Comparison of ENCODE assay signal across 12 cellular contexts in the genomic region with DNA sequence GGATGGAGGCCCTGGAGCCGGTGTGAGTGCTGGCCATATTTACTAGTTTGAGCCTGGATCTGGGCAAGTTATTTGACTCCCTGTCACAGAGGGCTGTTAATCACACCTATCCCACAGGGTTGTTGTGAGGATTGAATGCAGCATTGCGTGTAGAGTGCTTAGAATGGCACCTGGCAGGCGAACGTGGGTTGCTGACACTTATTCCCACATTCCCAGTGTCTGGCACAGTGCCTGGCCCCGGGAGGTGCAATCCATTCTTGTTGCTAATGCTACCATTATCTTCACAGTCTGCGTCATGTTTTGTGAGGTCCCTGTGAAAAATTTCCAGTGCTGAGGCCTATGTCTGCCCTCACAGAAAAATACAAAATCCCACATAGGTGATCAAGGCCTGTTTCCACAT.
DNase-seq lines count a peak whose midpoint lies in the region; ATAC-seq and TF ChIP-seq lines count a peak whose summit lies in the region.
"Had no signal": no experiment of that assay in that cellular context is flagged by ENCODE, and none has a peak within 500 bp of the region (broad histone marks: within the 10 kb centered on the region; RNA-seq: fewer than 3 reads in every experiment).

No MANE protein-coding gene starts in this region.

- H3K23ac ChIP-seq in mesenchymal stem cell (ENCODE audit: low read length in 2 of 2): no peak overlapping the region

- H3K36me3 Mint-ChIP-seq in activated T-cell treated with anti-CD3 and anti-CD28 coated beads, Interleukin-2, amount 50 U/mL, for 72 hours (ENCODE audit: insufficient read depth in 2 of 2): peaks cover 0 to 3% of the 10 kb centered on the region in 2 donors
- no peaks in the 10 kb centered on the region for H3K36me3 Mint-ChIP-seq in T-cell

- H3K9me3 ChIP-seq in mammary epithelial cell (replicated peaks; ENCODE audit: insufficient read depth, low read length) (no peaks in the 10 kb centered on the region), mesenchymal stem cell (ENCODE audit: control insufficient read depth, low read length) (no peaks in the 10 kb centered on the region)
- H3K9me3 ChIP-seq: spleen had no signal

- CTCF ChIA-PET in mammary epithelial cell (lab: Charles Lee; ENCODE audit: low non-redundant PET) (no interaction called here), T-cell (lab: Charles Lee) (interaction anchor here (0.5 to 0.6 kb wide), 2 partner anchors 8 to 692 kb away, joined by 3 to 10 read pairs; no protein-coding TSS in a partner anchor)

- POLR2A ChIA-PET in T-cell (lab: Charles Lee): no interaction called here

- no peak overlapping the region for H3K14ac ChIP-seq in mesenchymal stem cell (ENCODE audit: low read length in 2 of 2)

- no peak overlapping the region for H4K91ac ChIP-seq in mesenchymal stem cell (ENCODE audit: low read length)

- BruUV-seq in mammary epithelial cell (replicated peaks; lab: Mats Ljungman, UMichigan): no TSS peak

- no peaks in the 10 kb centered on the region for H4K20me1 ChIP-seq in mammary epithelial cell (ENCODE audit: insufficient read depth, low read length)

- no peak overlapping the region for H3K4ac ChIP-seq in mesenchymal stem cell (ENCODE audit: low read depth in 1 of 2, low read length in 2 of 2)

- H3K27ac ChIP-seq in mammary epithelial cell (ENCODE audit: insufficient read depth, low read depth, low read length) (peak overlapping the region; percentile 23), mesenchymal stem cell (ENCODE audit: low read length, poor library complexity, severe bottlenecking) (peak overlapping the region; percentile 74)
- H3K27ac ChIP-seq: spleen, VCaP had no signal

- DNase-seq in AG10803 (ENCODE audit: low read depth): peak; percentile 91
- DNase-seq in NCI-H1105 treated with DMSO at 0.1 percent for 48 hours (lab: John Stamatoyannopoulos, UW): peak; percentile 88
- peak; percentile 88 for DNase-seq in mammary epithelial cell
- peak; percentile 84 for DNase-seq in mesenchymal stem cell
- DNase-seq in activated T-cell treated with anti-CD3 and anti-CD28 coated beads, Interleukin-2, amount 50 U/mL, for 72 hours: no peak
- DNase-seq in T-cell: no peak
- DNase-seq in RKO (ENCODE audit: low spot score): no peak
- DNase-seq: DMS53, NCI-H526, spleen had no signal

- no peak overlapping the region for H3K27ac Mint-ChIP-seq in activated T-cell treated with anti-CD3 and anti-CD28 coated beads, Interleukin-2, amount 50 U/mL, for 72 hours
- no peak overlapping the region for H3K27ac Mint-ChIP-seq in T-cell

- H3K4me1 ChIP-seq in mammary epithelial cell (ENCODE audit: insufficient read depth, low read length) (peaks cover 12% of the 10 kb centered on the region), mesenchymal stem cell (ENCODE audit: control insufficient read depth, insufficient read depth, low read depth, low read length) (peaks cover 5% of the 10 kb centered on the region)

- dilution Hi-C loops in mammary epithelial cell (cut with HindIII; ENCODE audit: low sequenced_read_pairs): no loop called here

- H3K4me3 ChIP-seq in AG10803 (ENCODE audit: low read length): no peak overlapping the region
- H3K4me3 ChIP-seq in mammary epithelial cell (replicated peaks in 1 of 3; ENCODE audit: insufficient read depth in 1 of 3, low read depth in 2 of 3, low read length in 3 of 3): no peak overlapping the region
- no peak overlapping the region for H3K4me3 ChIP-seq in mesenchymal stem cell (ENCODE audit: insufficient read depth in 1 of 2, low read depth in 1 of 2, low read length in 2 of 2)
- H3K4me3 ChIP-seq: spleen had no signal

- no peak overlapping the region for H3K4me3 Mint-ChIP-seq in activated T-cell treated with anti-CD3 and anti-CD28 coated beads, Interleukin-2, amount 50 U/mL, for 72 hours
- H3K4me3 Mint-ChIP-seq in T-cell: no peak overlapping the region

- in situ Hi-C loops in mammary epithelial cell (cut with MboI; ENCODE audit: low sequenced_read_pairs in 2 of 2): loop anchor here in 1 of 2 donors (25.0 kb wide), 1 partner anchor 233 kb away; no protein-coding TSS in a partner anchor

- H3K79me1 ChIP-seq in mesenchymal stem cell (replicated peaks; ENCODE audit: low read length, poor library complexity, severe bottlenecking): no peaks in the 10 kb centered on the region

- intact Hi-C loops in mammary epithelial cell (cut with micrococcal nuclease): no loop called here

- no peak overlapping the region for H2BK15ac ChIP-seq in mesenchymal stem cell (ENCODE audit: low read depth, poor library complexity, severe bottlenecking)

- WGBS in mammary epithelial cell (ENCODE audit: low coverage, missing lambda C conversion rate): 8% methylated on average over 6 of the region's 6 CpGs
- 65% methylated on average over 6 of the region's 6 CpGs for WGBS in mesenchymal stem cell

- H2AK5ac ChIP-seq in mesenchymal stem cell (ENCODE audit: low read length, severe bottlenecking): no peak overlapping the region

- no peak for ATAC-seq in activated T-cell treated with anti-CD3 and anti-CD28 coated beads, Interleukin-2, amount 50 U/mL, for 72 hours (replicated peaks in 1 of 2)
- ATAC-seq in T-cell (replicated peaks in 1 of 4) (no peak), GM18517 (IDR thresholded peaks at IDR 0.05; ENCODE audit: unreplicated experiment) (no peak)

- H4K8ac ChIP-seq in mesenchymal stem cell (ENCODE audit: low read length): peak overlapping the region; percentile 12

- peaks cover 64% of the 10 kb centered on the region for H3K4me1 Mint-ChIP-seq in activated T-cell treated with anti-CD3 and anti-CD28 coated beads, Interleukin-2, amount 50 U/mL, for 72 hours (ENCODE audit: low read depth)
- peaks cover 21 to 27% (median 25%) of the 10 kb centered on the region in 3 donors for H3K4me1 Mint-ChIP-seq in T-cell

- no peak overlapping the region for H2BK120ac ChIP-seq in mesenchymal stem cell (ENCODE audit: low read depth, low read length)

- H3K9ac ChIP-seq in mammary epithelial cell (ENCODE audit: insufficient read depth, low read length) (no peak overlapping the region), mesenchymal stem cell (ENCODE audit: low read length) (no peak overlapping the region)

- no peak overlapping the region for H2BK5ac ChIP-seq in mesenchymal stem cell (ENCODE audit: low read depth, low read length, poor library complexity, severe bottlenecking)

- H3K27me3 Mint-ChIP-seq in activated T-cell treated with anti-CD3 and anti-CD28 coated beads, Interleukin-2, amount 50 U/mL, for 72 hours (ENCODE audit: low read depth): no peaks in the 10 kb centered on the region
- H3K27me3 Mint-ChIP-seq in T-cell: no peaks in the 10 kb centered on the region

- H3K18ac ChIP-seq in mesenchymal stem cell (ENCODE audit: low read depth in 1 of 2, low read length in 2 of 2): no peak overlapping the region

- no peak for TF ChIP-seq CTCF in AG10803 (conservative IDR thresholded peaks at IDR 0.05; ENCODE audit: low read length)
- TF ChIP-seq CTCF in mammary epithelial cell (conservative IDR thresholded peaks at IDR 0.05 in 1 of 2, IDR thresholded peaks at IDR 0.05 in 1 of 2; ENCODE audit: extremely low read depth in 1 of 2, insufficient read depth in 1 of 2, low read depth in 1 of 2, low read length in 2 of 2): no peak

- H2AFZ ChIP-seq in mammary epithelial cell (ENCODE audit: low read depth, low read length) (peak overlapping the region; percentile 38), mesenchymal stem cell (ENCODE audit: low read depth, low read length) (no peak overlapping the region)

- no peaks in the 10 kb centered on the region for H3K9me3 Mint-ChIP-seq in activated T-cell treated with anti-CD3 and anti-CD28 coated beads, Interleukin-2, amount 50 U/mL, for 72 hours
- H3K9me3 Mint-ChIP-seq in T-cell: no peaks in the 10 kb centered on the region

- H2BK12ac ChIP-seq in mesenchymal stem cell (ENCODE audit: low read length in 2 of 2): peak overlapping the region in 1 of 2 experiments; percentile 37

- H3K36me3 ChIP-seq in mammary epithelial cell (ENCODE audit: insufficient read depth, low read length) (no peaks in the 10 kb centered on the region), mesenchymal stem cell (ENCODE audit: control insufficient read depth in 1 of 2, insufficient read depth in 2 of 2, low read depth in 1 of 2, low read length in 2 of 2) (no peaks in the 10 kb centered on the region)
- H3K36me3 ChIP-seq: spleen had no signal

- no peaks in the 10 kb centered on the region for H3K79me2 ChIP-seq in mammary epithelial cell (ENCODE audit: insufficient read depth, low read length)

- H3K4me2 ChIP-seq in mammary epithelial cell (ENCODE audit: insufficient read depth, low read depth, low read length): peak overlapping the region; percentile 1
- no peak overlapping the region for H3K4me2 ChIP-seq in mesenchymal stem cell (ENCODE audit: low read length, poor library complexity, severe bottlenecking)

- H3K27me3 ChIP-seq in mammary epithelial cell (ENCODE audit: insufficient read depth, low read length): no peaks in the 10 kb centered on the region
- H3K27me3 ChIP-seq in mesenchymal stem cell (ENCODE audit: control insufficient read depth in 1 of 2, insufficient read depth in 1 of 2, low read length in 2 of 2): peaks cover 0 to 6% of the 10 kb centered on the region in 2 experiments
- H3K27me3 ChIP-seq: spleen had no signal

Comparison
In these comparisons a context has a peak if more than half of its experiments do, and no peak if none do; other contexts are left out.
1. DNase-seq: peak in AG10803 (single experiment), NCI-H1105 treated with DMSO at 0.1 percent for 48 hours (single experiment), mammary epithelial cell (single experiment) and mesenchymal stem cell (single experiment); none in activated T-cell treated with anti-CD3 and anti-CD28 coated beads, Interleukin-2, amount 50 U/mL, for 72 hours (0 of 2), T-cell (0 of 34) and RKO (single experiment).